In genomic region chr14:31261523-31261858, GRCh38 we compare ENCODE assay signal across 15 cellular contexts. TPM values are rescaled to one million over a fixed set of nuclear protein-coding genes. Genes with fewer than 3 reads are reported as not detected.
DNase-seq lines count a peak whose midpoint lies in the region; ATAC-seq and TF ChIP-seq lines count a peak whose summit lies in the region.
"Had no signal": no experiment of that assay in that cellular context is flagged by ENCODE, and none has a peak within 500 bp of the region (broad histone marks: within the 10 kb centered on the region; RNA-seq: fewer than 3 reads in every experiment).

No MANE protein-coding gene starts in this region.

- H2BK20ac ChIP-seq in IMR-90 (ENCODE audit: low read depth, low read length) = peak overlapping the region; percentile 54

- TF ChIP-seq CTCF in IMR-90 (conservative IDR thresholded peaks at IDR 0.05; ENCODE audit: low read depth, low read length) (no peak), coronary artery (IDR thresholded peaks at IDR 0.05) (no peak), tibial artery (IDR thresholded peaks at IDR 0.05) (no peak), dorsolateral prefrontal cortex (IDR thresholded peaks at IDR 0.05 in 54 of 56, conservative IDR thresholded peaks at IDR 0.05 in 2 of 56; ENCODE audit: low read depth in 1 of 56, partially characterized antibody in 56 of 56) (no peak)

- H3K9me3 ChIP-seq in IMR-90 (ENCODE audit: control insufficient read depth, insufficient read depth, low read length) = no peaks in the 10 kb centered on the region
- H3K9me3 ChIP-seq in mesenchymal stem cell (ENCODE audit: control insufficient read depth, low read length) = no peaks in the 10 kb centered on the region
- no peaks in the 10 kb centered on the region for H3K9me3 ChIP-seq in tibial artery
- H3K9me3 ChIP-seq: sigmoid colon had no signal

- no peaks in the 10 kb centered on the region for H3K36me3 ChIP-seq in IMR-90 (ENCODE audit: control insufficient read depth, insufficient read depth, low read length)
- no peaks in the 10 kb centered on the region for H3K36me3 ChIP-seq in mesenchymal stem cell (ENCODE audit: control insufficient read depth in 1 of 2, insufficient read depth in 2 of 2, low read depth in 1 of 2, low read length in 2 of 2)
- H3K36me3 ChIP-seq in tibial artery = no peaks in the 10 kb centered on the region
- H3K36me3 ChIP-seq: sigmoid colon had no signal

- H3K4me2 ChIP-seq in IMR-90 (ENCODE audit: low read depth, low read length) = peak overlapping the region; percentile 5; the same call in 1 of the 2 replicates
- H3K4me2 ChIP-seq in mesenchymal stem cell (ENCODE audit: low read length, poor library complexity, severe bottlenecking) = no peak overlapping the region

- no peak overlapping the region for H3K9ac ChIP-seq in IMR-90 (ENCODE audit: low read depth, low read length)
- H3K9ac ChIP-seq in mesenchymal stem cell (ENCODE audit: low read length) = peak overlapping the region; percentile 77

- peak overlapping the region; percentile 88 for H3K27ac ChIP-seq in IMR-90 (ENCODE audit: insufficient read depth, low read length)
- peak overlapping the region; percentile 26 to 64 for H3K27ac ChIP-seq in coronary artery
- H3K27ac ChIP-seq in mesenchymal stem cell (ENCODE audit: low read length, poor library complexity, severe bottlenecking) = peak overlapping the region; percentile 31
- peak overlapping the region; percentile 50 to 53 for H3K27ac ChIP-seq in tibial artery
- no peak overlapping the region for H3K27ac ChIP-seq in dorsolateral prefrontal cortex
- H3K27ac ChIP-seq: foreskin keratinocyte had no signal

- no TSS peak for BruUV-seq in IMR-90 (replicated peaks; lab: Mats Ljungman, UMichigan)

- H3K18ac ChIP-seq in IMR-90 (ENCODE audit: low read depth, low read length) (peak overlapping the region; percentile 83), mesenchymal stem cell (ENCODE audit: low read depth in 1 of 2, low read length in 2 of 2) (no peak overlapping the region)

- H2AK9ac ChIP-seq in IMR-90 (replicated peaks; ENCODE audit: low read depth, low read length, poor library complexity) = no peak overlapping the region

- H3K14ac ChIP-seq in IMR-90 (replicated peaks; ENCODE audit: low read depth, low read length) (peak overlapping the region; percentile 81), mesenchymal stem cell (ENCODE audit: low read length in 2 of 2) (no peak overlapping the region)

- H4K91ac ChIP-seq in IMR-90 (ENCODE audit: insufficient read depth, low read depth, low read length) (peak overlapping the region; percentile 72), mesenchymal stem cell (ENCODE audit: low read length) (no peak overlapping the region)

- H4K5ac ChIP-seq in IMR-90 (ENCODE audit: low read depth, low read length) = peak overlapping the region; percentile 86

- H2AFZ ChIP-seq in IMR-90 (replicated peaks; ENCODE audit: low read length, poor library complexity) (peak overlapping the region; percentile 63), mesenchymal stem cell (ENCODE audit: low read depth, low read length) (no peak overlapping the region)

- H3K23ac ChIP-seq in IMR-90 (ENCODE audit: low read depth, low read length) (peak overlapping the region; percentile 81; the same call in 1 of the 2 replicates), mesenchymal stem cell (ENCODE audit: low read length in 2 of 2) (no peak overlapping the region)

- TF ChIP-seq POLR2A in IMR-90 (IDR thresholded peaks at IDR 0.05; ENCODE audit: low read depth, low read length) = no peak

- H2AK5ac ChIP-seq in IMR-90 (ENCODE audit: low read depth, low read length) = peak overlapping the region; percentile 69
- peak overlapping the region; percentile 17 for H2AK5ac ChIP-seq in mesenchymal stem cell (ENCODE audit: low read length, severe bottlenecking)

- dilution Hi-C loops in IMR-90 (cut with HindIII; ENCODE audit: low sequenced_read_pairs, unreplicated experiment) = no loop called here

- intact Hi-C loops in IMR-90 (cut with micrococcal nuclease) (loop anchor here (5.0 kb wide), 1 partner anchor 54 kb away; the partner anchor contains the start of gene HECTD1), tibial artery (cut with DNase I; ENCODE audit: low total_unique reads) (no loop called here), dorsolateral prefrontal cortex (cut with DNase I) (no loop called here)

- H3K4ac ChIP-seq in IMR-90 (ENCODE audit: low read depth, low read length) (peak overlapping the region; percentile 86), mesenchymal stem cell (ENCODE audit: low read depth in 1 of 2, low read length in 2 of 2) (no peak overlapping the region)

- H2BK15ac ChIP-seq in IMR-90 (ENCODE audit: low read depth, low read length) (peak overlapping the region; percentile 88; the same call in 2 of the 3 replicates), mesenchymal stem cell (ENCODE audit: low read depth, poor library complexity, severe bottlenecking) (no peak overlapping the region)

- no peak for TF ChIP-seq RAD21 in IMR-90 (IDR thresholded peaks at IDR 0.05; ENCODE audit: low read length)

- ATAC-seq in IMR-90 (ENCODE audit: low read depth) = no peak
- no peak for ATAC-seq in GM18520 (IDR thresholded peaks at IDR 0.05; ENCODE audit: unreplicated experiment)
- ATAC-seq: activated naive CD4-positive, alpha-beta T cell treated with anti-CD3 and anti-CD28 coated beads, Interleukin-2, amount 50 U/mL, for 72 hours; foreskin keratinocyte had no signal

- POLR2A ChIA-PET in IMR-90 (lab: Charles Lee; ENCODE audit: unreplicated experiment) = no interaction called here

- no peak overlapping the region for H3K56ac ChIP-seq in IMR-90 (ENCODE audit: extremely low read depth, insufficient read depth, low read length)

- CTCF ChIA-PET in IMR-90 (lab: Yijun Ruan, JAX) = no interaction called here

- H3K4me1 ChIP-seq in IMR-90 (ENCODE audit: control insufficient read depth, insufficient read depth, low read length) (peaks cover 13% of the 10 kb centered on the region), mesenchymal stem cell (ENCODE audit: control insufficient read depth, insufficient read depth, low read depth, low read length) (peaks cover 8% of the 10 kb centered on the region), tibial artery (peaks cover 0 to 42% (median 19%) of the 10 kb centered on the region in 4 donors)

- H2BK5ac ChIP-seq in IMR-90 (ENCODE audit: low read depth, low read length, poor library complexity, severe bottlenecking) (peak overlapping the region; percentile 42), mesenchymal stem cell (ENCODE audit: low read depth, low read length, poor library complexity, severe bottlenecking) (no peak overlapping the region)

- H3K79me1 ChIP-seq in IMR-90 (ENCODE audit: low read depth in 1 of 2, low read length in 2 of 2) = no peaks in the 10 kb centered on the region
- no peaks in the 10 kb centered on the region for H3K79me1 ChIP-seq in mesenchymal stem cell (replicated peaks; ENCODE audit: low read length, poor library complexity, severe bottlenecking)

- in situ Hi-C loops in IMR-90 (cut with MboI; ENCODE audit: low sequenced_read_pairs) = no loop called here

- H4K8ac ChIP-seq in IMR-90 (ENCODE audit: low read depth in 2 of 2, low read length in 2 of 2) = peak overlapping the region; percentile 59 to 79; a peak in 3 of 4 replicates
- H4K8ac ChIP-seq in mesenchymal stem cell (ENCODE audit: low read length) = no peak overlapping the region

- peaks cover 17% of the 10 kb centered on the region for H3K9me1 ChIP-seq in IMR-90 (ENCODE audit: insufficient read depth, low read length)

- DNase-seq in IMR-90 (no peak), coronary artery (ENCODE audit: low spot score) (no peak), mesenchymal stem cell (no peak), tibial artery (no peak), RKO (ENCODE audit: low spot score) (no peak), dorsolateral prefrontal cortex (no peak), NCI-H526 (lab: John Stamatoyannopoulos, UW) (no peak)
- DNase-seq: activated CD4-positive, alpha-beta T cell treated with anti-CD3 and anti-CD28 coated beads, Interleukin-2, amount 50 U/mL, for 1 hour; effector memory CD4-positive, alpha-beta T cell; foreskin keratinocyte; stimulated activated CD4-positive, alpha-beta T cell treated with anti-CD3 and anti-CD28 coated beads, Interleukin-4, amount 100 ng/mL, for 1 hour; stimulated activated CD8-positive, alpha-beta memory T cell treated with anti-CD3 and anti-CD28 coated beads, Interleukin-4, amount 100 ng/mL, for 48 hours had no signal

- H3K4me3 ChIP-seq in IMR-90 (ENCODE audit: insufficient read depth, low read depth, low read length) = no peak overlapping the region
- no peak overlapping the region for H3K4me3 ChIP-seq in coronary artery
- H3K4me3 ChIP-seq in mesenchymal stem cell (ENCODE audit: insufficient read depth in 1 of 2, low read depth in 1 of 2, low read length in 2 of 2) = no peak overlapping the region
- H3K4me3 ChIP-seq in tibial artery = no peak overlapping the region
- H3K4me3 ChIP-seq in dorsolateral prefrontal cortex = no peak overlapping the region
- H3K4me3 ChIP-seq: sigmoid colon had no signal

- H4K20me1 ChIP-seq in IMR-90 (ENCODE audit: insufficient read depth, low read length) = no peaks in the 10 kb centered on the region

- WGBS in IMR-90 (ENCODE audit: extremely low coverage in 2 of 2, insufficient read length in 1 of 2), 2 experiments = no CpG with 5 or more reads among the region's 3 CpGs
- WGBS in mesenchymal stem cell = 100% methylated on average over 2 of the region's 3 CpGs

- H2BK12ac ChIP-seq in mesenchymal stem cell (ENCODE audit: low read length in 2 of 2) = no peak overlapping the region

- H2BK120ac ChIP-seq in IMR-90 (ENCODE audit: low read depth, low read length) (peak overlapping the region; percentile 82), mesenchymal stem cell (ENCODE audit: low read depth, low read length) (no peak overlapping the region)

- no peaks in the 10 kb centered on the region for H3K27me3 ChIP-seq in IMR-90 (ENCODE audit: control insufficient read depth, insufficient read depth, low read length)
- no peaks in the 10 kb centered on the region for H3K27me3 ChIP-seq in mesenchymal stem cell (ENCODE audit: control insufficient read depth in 1 of 2, insufficient read depth in 1 of 2, low read length in 2 of 2)
- H3K27me3 ChIP-seq in tibial artery = no peaks in the 10 kb centered on the region
- no peaks in the 10 kb centered on the region for H3K27me3 ChIP-seq in dorsolateral prefrontal cortex
- H3K27me3 ChIP-seq: foreskin keratinocyte, sigmoid colon had no signal

TF ChIP-seq in IMR-90, 13 proteins besides CTCF, POLR2A, EP300 and RAD21 (continues in another document):
- TF ChIP-seq MAZ (IDR thresholded peaks at IDR 0.05; ENCODE audit: borderline replicate concordance, low read depth, low read length) = no peak
- TF ChIP-seq RCOR1 (IDR thresholded peaks at IDR 0.05; ENCODE audit: insufficient replicate concordance, low read length) = no peak
- TF ChIP-seq FOS (IDR thresholded peaks at IDR 0.05; ENCODE audit: low read depth, low read length) = no peak
- no peak for TF ChIP-seq CEBPB (IDR thresholded peaks at IDR 0.05; ENCODE audit: low read depth, low read length)

RNA-seq across cellular contexts. Expression of gene HECTD1, which starts 53.9 kb away (rescaled TPM):
- 222 and 228 TPM in 2 replicates for total RNA-seq in IMR-90 (2012; rRNA removed)
- polyA plus RNA-seq in IMR-90 (2012; rRNA removed) = 48.5 and 48.8 TPM in 2 replicates
- 7.8 and 13.6 TPM in 2 replicates for polyA plus RNA-seq in IMR-90 (2012; cell fraction: cytosol; rRNA removed)
- polyA plus RNA-seq in IMR-90 (2012; cell fraction: nucleus; rRNA removed; ENCODE audit: low replicate concordance) = 22.3 and 106 TPM in 2 replicates
- 44.7 TPM for polyA plus RNA-seq in mesenchymal stem cell (2013, experiment 1 of 2)
- polyA plus RNA-seq in mesenchymal stem cell (2013, experiment 2 of 2) = 42.1 TPM
- 100 to 1,000 TPM; 137 to 232 (median 183) TPM for total RNA-seq in dorsolateral prefrontal cortex

Comparison
In these comparisons a context has a peak if more than half of its experiments do, and no peak if none do; other contexts are left out.
1. H3K27ac ChIP-seq: peak in IMR-90 (single experiment), coronary artery (2 of 2), mesenchymal stem cell (single experiment) and tibial artery (2 of 2); none in dorsolateral prefrontal cortex (0 of 59).